Comparison of ENCODE assay signal across 1 cellular context in genomic region chr3:145721273-145721805, GRCh38.
TF ChIP-seq lines count a peak whose summit lies in the region.

No MANE protein-coding gene starts in this region.

TF ChIP-seq in HepG2, 621 proteins besides CTCF, POLR2A, EP300 and RAD21 (continued from another document):
- no peak for TF ChIP-seq ZNF512B (CRISPR knock-in tag; IDR thresholded peaks at IDR 0.05; ENCODE audit: borderline replicate concordance)
- no peak for TF ChIP-seq SNAPC2 (CRISPR knock-in tag; IDR thresholded peaks at IDR 0.05)
- TF ChIP-seq NR1H2 (CRISPR knock-in tag; IDR thresholded peaks at IDR 0.05; ENCODE audit: borderline replicate concordance, low read depth) = no peak
- TF ChIP-seq ZFP36L1 (CRISPR knock-in tag; IDR thresholded peaks at IDR 0.05) = no peak
- no peak for TF ChIP-seq ZFY (CRISPR knock-in tag; IDR thresholded peaks at IDR 0.05)
- TF ChIP-seq NCOA5 (CRISPR knock-in tag; IDR thresholded peaks at IDR 0.05) = no peak
- no peak for TF ChIP-seq ZNF770 (CRISPR knock-in tag; IDR thresholded peaks at IDR 0.05)
- TF ChIP-seq SIX4 (CRISPR knock-in tag; IDR thresholded peaks at IDR 0.05) = no peak
- no peak for TF ChIP-seq ZNF513 (CRISPR knock-in tag; conservative IDR thresholded peaks at IDR 0.05)
- no peak for TF ChIP-seq ZNF737 (CRISPR knock-in tag; IDR thresholded peaks at IDR 0.05; ENCODE audit: borderline replicate concordance)
- no peak for TF ChIP-seq ZNF782 (CRISPR knock-in tag; IDR thresholded peaks at IDR 0.05; ENCODE audit: borderline replicate concordance)
- TF ChIP-seq DMAP1 (CRISPR knock-in tag; IDR thresholded peaks at IDR 0.05) = no peak
- no peak for TF ChIP-seq THAP8 (CRISPR knock-in tag; IDR thresholded peaks at IDR 0.05; ENCODE audit: borderline replicate concordance)
TF ChIP-seq in HepG2: peak in this region for 0.
